Comparison of ENCODE assay signal across 8 cellular contexts in the genomic region with DNA sequence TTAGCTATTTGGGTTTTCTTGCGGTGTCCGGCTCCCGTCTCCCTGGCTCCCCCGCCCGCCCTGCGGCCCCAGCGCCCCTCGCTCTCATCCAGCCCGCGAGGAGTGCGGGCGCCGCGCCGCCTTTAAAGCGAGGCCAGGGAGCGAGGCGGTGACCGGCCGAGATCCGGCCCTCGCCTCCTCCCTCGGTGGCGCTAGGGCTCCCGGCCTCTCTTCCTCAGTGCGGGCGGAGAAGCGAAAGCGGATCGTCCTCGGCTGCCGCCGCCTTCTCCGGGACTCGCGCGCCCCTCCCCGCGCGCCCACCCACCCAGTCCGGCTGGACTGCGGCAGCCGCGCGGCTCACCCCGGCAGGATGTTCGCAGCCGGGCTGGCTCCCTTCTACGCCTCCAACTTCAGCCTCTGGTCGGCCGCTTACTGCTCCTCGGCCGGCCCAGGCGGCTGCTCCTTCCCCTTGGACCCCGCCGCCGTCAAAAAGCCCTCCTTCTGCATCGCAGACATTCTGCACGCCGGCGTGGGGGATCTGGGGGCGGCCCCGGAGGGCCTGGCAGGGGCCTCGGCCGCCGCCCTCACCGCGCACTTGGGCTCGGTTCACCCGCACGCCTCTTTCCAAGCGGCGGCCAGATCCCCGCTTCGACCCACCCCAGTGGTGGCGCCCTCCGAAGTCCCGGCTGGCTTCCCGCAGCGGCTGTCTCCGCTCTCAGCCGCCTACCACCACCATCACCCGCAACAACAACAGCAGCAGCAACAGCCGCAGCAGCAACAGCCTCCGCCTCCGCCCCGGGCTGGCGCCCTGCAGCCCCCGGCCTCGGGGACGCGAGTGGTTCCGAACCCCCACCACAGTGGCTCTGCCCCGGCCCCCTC. TPM values are rescaled to one million over a fixed set of nuclear protein-coding genes. Genes with fewer than 3 reads are reported as not detected.
A peak's percentile ranks its signal among the peaks of the same experiment; 100 is the strongest.
DNase-seq lines count a peak whose midpoint lies in the region; ATAC-seq lines count a peak whose summit lies in the region.

No MANE protein-coding gene starts in this region.

- H3K9me3 Mint-ChIP-seq in T-helper 2 cell treated with Interferon-gamma antibody and Interleukin-4, amounts not matched to agents 5 μg/mL and 100 μg/mL, for 36 hours: no peaks in the 10 kb centered on the region
- no peaks in the 10 kb centered on the region for H3K9me3 Mint-ChIP-seq in natural killer cell treated with Interleukin-12 subunit alpha and Interleukin-12 subunit beta and Interleukin-15 and Interleukin-18, amount 100 ng/mL, for 72 hours

- DNase-seq in COR-L47 (lab: John Stamatoyannopoulos, UW) (peak; percentile 18), fibroblast of gingiva (ENCODE audit: low read depth) (peak; percentile 39), NCI-H187 (lab: John Stamatoyannopoulos, UW) (no peak), HT-29 (ENCODE audit: low spot score) (no peak)
- peak; percentile 28 for DNase-seq in T-helper 2 cell treated with Interferon-gamma antibody and Interleukin-4, amounts not matched to agents 5 μg/mL and 100 μg/mL, for 36 hours (ENCODE audit: low spot score)
- no peak for DNase-seq in natural killer cell treated with Interleukin-12 subunit alpha and Interleukin-12 subunit beta and Interleukin-15 and Interleukin-18, amount 100 ng/mL, for 72 hours (ENCODE audit: low spot score)

- ATAC-seq in GM19023 (IDR thresholded peaks at IDR 0.05; ENCODE audit: unreplicated experiment): peak; percentile 44
- peak; percentile 41 for ATAC-seq in HG03432 (IDR thresholded peaks at IDR 0.05; ENCODE audit: unreplicated experiment)
- ATAC-seq in natural killer cell treated with Interleukin-12 subunit alpha and Interleukin-12 subunit beta and Interleukin-15 and Interleukin-18, amount 100 ng/mL, for 72 hours: peak; percentile 68 to 76

- peak overlapping the region; percentile 87 for H3K4me3 Mint-ChIP-seq in T-helper 2 cell treated with Interferon-gamma antibody and Interleukin-4, amounts not matched to agents 5 μg/mL and 100 μg/mL, for 36 hours
- H3K4me3 Mint-ChIP-seq in natural killer cell treated with Interleukin-12 subunit alpha and Interleukin-12 subunit beta and Interleukin-15 and Interleukin-18, amount 100 ng/mL, for 72 hours: peak overlapping the region; percentile 84

- peak overlapping the region; percentile 49 for H3K27ac Mint-ChIP-seq in T-helper 2 cell treated with Interferon-gamma antibody and Interleukin-4, amounts not matched to agents 5 μg/mL and 100 μg/mL, for 36 hours
- H3K27ac Mint-ChIP-seq in natural killer cell treated with Interleukin-12 subunit alpha and Interleukin-12 subunit beta and Interleukin-15 and Interleukin-18, amount 100 ng/mL, for 72 hours: peak overlapping the region in 1 of 2 donors; percentile 62

- peaks cover 5% of the 10 kb centered on the region for H3K36me3 Mint-ChIP-seq in T-helper 2 cell treated with Interferon-gamma antibody and Interleukin-4, amounts not matched to agents 5 μg/mL and 100 μg/mL, for 36 hours (ENCODE audit: low read depth)
- H3K36me3 Mint-ChIP-seq in natural killer cell treated with Interleukin-12 subunit alpha and Interleukin-12 subunit beta and Interleukin-15 and Interleukin-18, amount 100 ng/mL, for 72 hours: peaks cover 5% of the 10 kb centered on the region

- H3K27me3 Mint-ChIP-seq in T-helper 2 cell treated with Interferon-gamma antibody and Interleukin-4, amounts not matched to agents 5 μg/mL and 100 μg/mL, for 36 hours (ENCODE audit: low read depth): peaks cover 77% of the 10 kb centered on the region
- peaks cover 43 to 57% of the 10 kb centered on the region in 2 donors for H3K27me3 Mint-ChIP-seq in natural killer cell treated with Interleukin-12 subunit alpha and Interleukin-12 subunit beta and Interleukin-15 and Interleukin-18, amount 100 ng/mL, for 72 hours

- peaks cover 31% of the 10 kb centered on the region for H3K4me1 Mint-ChIP-seq in T-helper 2 cell treated with Interferon-gamma antibody and Interleukin-4, amounts not matched to agents 5 μg/mL and 100 μg/mL, for 36 hours (ENCODE audit: low read depth)
- H3K4me1 Mint-ChIP-seq in natural killer cell treated with Interleukin-12 subunit alpha and Interleukin-12 subunit beta and Interleukin-15 and Interleukin-18, amount 100 ng/mL, for 72 hours (ENCODE audit: low read depth in 2 of 2): peaks cover 26% of the 10 kb centered on the region in 2 donors

RNA-seq across cellular contexts. Expression of gene HLX, which starts 0.5 kb away (rescaled TPM):
- 1 to 10 TPM; 3.9 to 5.5 TPM for total RNA-seq in natural killer cell treated with Interleukin-12 subunit alpha and Interleukin-12 subunit beta and Interleukin-15 and Interleukin-18, amount 100 ng/mL, for 72 hours
- total RNA-seq in HT-29 (2014; rRNA removed; shearing (Covaris generic)): not detected in 2 replicates

Comparison
In these comparisons a context has a peak if more than half of its experiments do, and no peak if none do; other contexts are left out.
1. DNase-seq: peak in COR-L47 (single experiment), T-helper 2 cell treated with Interferon-gamma antibody and Interleukin-4, amounts not matched to agents 5 μg/mL and 100 μg/mL, for 36 hours (single experiment) and fibroblast of gingiva (single experiment); none in natural killer cell treated with Interleukin-12 subunit alpha and Interleukin-12 subunit beta and Interleukin-15 and Interleukin-18, amount 100 ng/mL, for 72 hours (single experiment), NCI-H187 (0 of 2) and HT-29 (single experiment).
2. Peak in every context shown above with its lines, with median percentiles within 50 percentile points of each other: ATAC-seq.